In the genomic region with DNA sequence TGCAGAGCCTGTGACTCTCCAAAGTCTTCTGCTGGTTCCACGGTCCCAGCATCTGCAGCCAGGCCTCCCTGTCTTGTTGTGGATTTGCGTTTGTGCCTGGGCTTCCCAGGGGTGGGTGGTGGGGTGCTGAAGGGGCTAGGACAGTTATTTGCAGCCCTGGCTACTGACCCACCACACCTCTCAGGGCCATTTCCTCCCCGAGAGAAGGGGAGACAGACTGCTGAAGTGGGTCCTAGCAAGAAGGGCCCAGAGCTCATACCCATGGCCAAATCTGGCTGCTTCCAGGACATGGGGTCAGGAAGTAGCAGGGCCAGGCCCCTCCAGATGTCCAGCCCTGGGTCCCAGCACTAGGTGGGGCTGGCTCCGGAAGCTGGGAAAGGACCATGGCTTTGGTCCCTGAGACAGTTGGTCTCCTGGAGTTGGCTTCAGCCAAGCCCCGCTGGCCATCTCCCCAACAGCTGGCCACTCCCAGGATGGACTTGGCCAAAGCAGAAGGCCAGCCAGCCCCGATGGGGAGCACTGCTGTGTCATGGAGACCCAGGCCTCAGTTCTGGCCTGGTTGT, we compare ENCODE assay signal across 20 cellular contexts. TPM values are rescaled to one million over a fixed set of nuclear protein-coding genes. Genes with fewer than 3 reads are reported as not detected.
DNase-seq lines count a peak whose midpoint lies in the region; ATAC-seq and TF ChIP-seq lines count a peak whose summit lies in the region.
"Had no signal": no experiment of that assay in that cellular context is flagged by ENCODE, and none has a peak within 500 bp of the region (broad histone marks: within the 10 kb centered on the region; RNA-seq: fewer than 3 reads in every experiment).

No MANE protein-coding gene starts in this region.

- TF ChIP-seq CTCF in uterus (IDR thresholded peaks at IDR 0.05) (no peak), CD14-positive monocyte (IDR thresholded peaks at IDR 0.05) (no peak)

- H3K27ac Mint-ChIP-seq in activated T-cell treated with anti-CD3 and anti-CD28 coated beads, Interleukin-2, amount 50 U/mL, for 24 hours: no peak overlapping the region
- H3K27ac Mint-ChIP-seq in CD14-positive monocyte: no peak overlapping the region
- H3K27ac Mint-ChIP-seq: activated naive CD4-positive, alpha-beta T cell treated with anti-CD3 and anti-CD28 coated beads, Interleukin-2, amount 50 U/mL, for 24 hours; CD4-positive, alpha-beta T cell; stimulated activated naive CD8-positive, alpha-beta T cell treated with anti-CD3 and anti-CD28 coated beads, Interleukin-15, amount 100 ng/mL, for 72 hours had no signal

- H3K36me3 ChIP-seq in uterus: no peaks in the 10 kb centered on the region

- no peak overlapping the region for H3K4me3 ChIP-seq in right cardiac atrium (ENCODE audit: low read length)
- H3K4me3 ChIP-seq in uterus: no peak overlapping the region
- H3K4me3 ChIP-seq: hepatocyte had no signal

- no peaks in the 10 kb centered on the region for H3K36me3 Mint-ChIP-seq in activated T-cell treated with anti-CD3 and anti-CD28 coated beads, Interleukin-2, amount 50 U/mL, for 24 hours (ENCODE audit: low read depth)
- H3K36me3 Mint-ChIP-seq in CD14-positive monocyte: peaks cover 15 to 33% of the 10 kb centered on the region in 2 donors
- H3K36me3 Mint-ChIP-seq: activated naive CD4-positive, alpha-beta T cell treated with anti-CD3 and anti-CD28 coated beads, Interleukin-2, amount 50 U/mL, for 24 hours had no signal

- ATAC-seq in right cardiac atrium: peak; percentile 54 to 61
- ATAC-seq in sciatic nerve: peak; percentile 8
- ATAC-seq in GM21825 (IDR thresholded peaks at IDR 0.05; ENCODE audit: unreplicated experiment): no peak
- ATAC-seq in GM21367 (IDR thresholded peaks at IDR 0.05; ENCODE audit: unreplicated experiment): no peak
- ATAC-seq: activated CD4-positive, CD25-positive, alpha-beta regulatory T cell treated with anti-CD3 and anti-CD28 coated beads, Interleukin-2, amount 50 U/mL, for 24 hours; stimulated activated naive CD8-positive, alpha-beta T cell treated with anti-CD3 and anti-CD28 coated beads, Interleukin-15, amount 100 ng/mL, for 72 hours had no signal

- peaks cover 5% of the 10 kb centered on the region for H3K4me1 Mint-ChIP-seq in activated T-cell treated with anti-CD3 and anti-CD28 coated beads, Interleukin-2, amount 50 U/mL, for 24 hours (ENCODE audit: low read depth)
- peaks cover 45% of the 10 kb centered on the region for H3K4me1 Mint-ChIP-seq in CD14-positive monocyte

- no peak for TF ChIP-seq POLR2A in uterus (IDR thresholded peaks at IDR 0.05)

- peak; percentile 12 for DNase-seq in activated T-cell treated with anti-CD3 and anti-CD28 coated beads, Interleukin-2, amount 50 U/mL, for 24 hours
- no peak for DNase-seq in activated T-cell treated with anti-CD3 and anti-CD28 coated beads, Interleukin-2, amount 50 U/mL, for 48 hours
- DNase-seq in right cardiac atrium: peak; percentile 82 to 95 (median 93)
- peak; percentile 72 for DNase-seq in sciatic nerve (ENCODE audit: low spot score)
- peak; percentile 42 to 65 for DNase-seq in uterus
- no peak for DNase-seq in CD14-positive monocyte (ENCODE audit: low spot score)
- DNase-seq: CD4-positive, alpha-beta T cell; KBM-7; NCI-H1436; NCI-H510A; stimulated activated naive CD8-positive, alpha-beta T cell treated with anti-CD3 and anti-CD28 coated beads, Interleukin-15, amount 100 ng/mL, for 72 hours had no signal

- no peaks in the 10 kb centered on the region for H3K27me3 ChIP-seq in right cardiac atrium (ENCODE audit: control insufficient read depth, insufficient read depth)
- no peaks in the 10 kb centered on the region for H3K27me3 ChIP-seq in uterus
- H3K27me3 ChIP-seq: hepatocyte had no signal

- intact Hi-C loops in right cardiac atrium (cut with DNase I): no loop called here
- intact Hi-C loops in sciatic nerve (cut with DNase I): no loop called here
- intact Hi-C loops in uterus (cut with DNase I; ENCODE audit: low total_unique reads): no loop called here
- intact Hi-C loops in CD14-positive monocyte (cut with micrococcal nuclease): no loop called here

- peaks cover 9% of the 10 kb centered on the region for H3K27me3 Mint-ChIP-seq in activated T-cell treated with anti-CD3 and anti-CD28 coated beads, Interleukin-2, amount 50 U/mL, for 24 hours
- H3K27me3 Mint-ChIP-seq in CD14-positive monocyte (ENCODE audit: low read depth in 3 of 3): peaks cover 2 to 5% (median 3%) of the 10 kb centered on the region in 3 donors

- WGBS in right cardiac atrium: 48% methylated on average over 6 of the region's 6 CpGs

- H3K9me3 Mint-ChIP-seq in activated T-cell treated with anti-CD3 and anti-CD28 coated beads, Interleukin-2, amount 50 U/mL, for 24 hours: no peaks in the 10 kb centered on the region
- no peaks in the 10 kb centered on the region for H3K9me3 Mint-ChIP-seq in CD14-positive monocyte
- H3K9me3 Mint-ChIP-seq: activated naive CD4-positive, alpha-beta T cell treated with anti-CD3 and anti-CD28 coated beads, Interleukin-2, amount 50 U/mL, for 24 hours; CD4-positive, alpha-beta T cell; central memory CD8-positive, alpha-beta T cell; neural crest cell; stimulated activated naive CD8-positive, alpha-beta T cell treated with anti-CD3 and anti-CD28 coated beads, Interleukin-15, amount 100 ng/mL, for 72 hours had no signal

- H3K4me3 Mint-ChIP-seq in activated T-cell treated with anti-CD3 and anti-CD28 coated beads, Interleukin-2, amount 50 U/mL, for 24 hours: no peak overlapping the region
- no peak overlapping the region for H3K4me3 Mint-ChIP-seq in CD14-positive monocyte
- H3K4me3 Mint-ChIP-seq: activated naive CD4-positive, alpha-beta T cell treated with anti-CD3 and anti-CD28 coated beads, Interleukin-2, amount 50 U/mL, for 24 hours; CD4-positive, alpha-beta T cell; central memory CD8-positive, alpha-beta T cell; neural crest cell; stimulated activated naive CD8-positive, alpha-beta T cell treated with anti-CD3 and anti-CD28 coated beads, Interleukin-15, amount 100 ng/mL, for 72 hours had no signal

- H3K27ac ChIP-seq in right cardiac atrium (ENCODE audit: low read length) (peak overlapping the region; percentile 86), uterus (peak overlapping the region; percentile 95 to 100)
- H3K27ac ChIP-seq: 22Rv1, epithelial cell of prostate, hepatocyte had no signal

- H3K9me3 ChIP-seq in right cardiac atrium (ENCODE audit: control insufficient read depth, low read length): no peaks in the 10 kb centered on the region
- no peaks in the 10 kb centered on the region for H3K9me3 ChIP-seq in uterus

- H3K4me1 ChIP-seq in right cardiac atrium (ENCODE audit: control insufficient read depth, insufficient read depth, low read length): peaks cover 46% of the 10 kb centered on the region
- peaks cover 31 to 45% of the 10 kb centered on the region in 2 donors for H3K4me1 ChIP-seq in uterus

RNA-seq across cellular contexts. Expression of a gene that starts 26.3 kb away (rescaled TPM):
- total RNA-seq in right cardiac atrium: 1,000 to 10,000 TPM in 3 of 4 donors, 100 to 1,000 TPM in 1; 949 to 1,838 (median 1,489) TPM
- polyA plus RNA-seq in right cardiac atrium: 1,813 TPM
- total RNA-seq in sciatic nerve: 1,757 TPM
- total RNA-seq in uterus: 1,000 to 10,000 TPM in 2 of 4 donors, 100 to 1,000 TPM in 2; 567 to 1,619 (median 884) TPM
- 100 to 1,000 TPM in 1 of 2 donors, 10 to 100 TPM in 1; 95.8 to 187 TPM for polyA plus RNA-seq in CD14-positive monocyte

Comparison
In these comparisons a context has a peak if more than half of its experiments do, and no peak if none do; other contexts are left out.
1. DNase-seq: peak in activated T-cell treated with anti-CD3 and anti-CD28 coated beads, Interleukin-2, amount 50 U/mL, for 24 hours (single experiment), right cardiac atrium (3 of 3), sciatic nerve (single experiment) and uterus (2 of 2); none in activated T-cell treated with anti-CD3 and anti-CD28 coated beads, Interleukin-2, amount 50 U/mL, for 48 hours (0 of 2) and CD14-positive monocyte (single experiment).
2. ATAC-seq: peak in right cardiac atrium (2 of 2) and sciatic nerve (single experiment); none in GM21825 (single experiment) and GM21367 (single experiment).